ENCODE assay signal across 34 cellular contexts in genomic region chr13:100378533-100378932, GRCh38.
"Had no signal": no experiment of that assay in that cellular context is flagged by ENCODE, and none has a peak within 500 bp of the region (broad histone marks: within the 10 kb centered on the region; RNA-seq: fewer than 3 reads in every experiment).

No MANE protein-coding gene starts in this region.

- DNase-seq: activated effector memory CD4-positive, alpha-beta T cell treated with anti-CD3 and anti-CD28 coated beads, Interleukin-2, amount 50 U/mL, for 16 hours; activated effector memory CD4-positive, alpha-beta T cell treated with Interleukin-2 at 50 U/mL for 16 hours; activated gamma-delta T cell; activated gamma-delta T cell treated with Interleukin-2 at 50 U/mL for 16 hours; activated naive CD4-positive, alpha-beta T cell; activated naive CD4-positive, alpha-beta T cell treated with anti-CD3 and anti-CD28 coated beads for 36 hours; activated naive CD4-positive, alpha-beta T cell treated with anti-CD3 and anti-CD28 coated beads, Interleukin-2, amount 10 ng/mL, durations not matched to agents 7 days and 5 days; activated naive CD4-positive, alpha-beta T cell treated with anti-CD3 and anti-CD28 coated beads, Interleukin-2, amount 50 U/mL, for 16 hours; activated naive CD4-positive, alpha-beta T cell treated with Interleukin-2 at 50 U/mL for 16 hours; activated naive CD8-positive, alpha-beta T cell treated with anti-CD3 and anti-CD28 coated beads for 36 hours; activated naive CD8-positive, alpha-beta T cell treated with anti-CD3 and anti-CD28 coated beads, Interleukin-2, amount 10 ng/mL, durations not matched to agents 7 days and 5 days; activated naive CD8-positive, alpha-beta T cell treated with anti-CD3 and anti-CD28 coated beads, Interleukin-2, amount 50 U/mL, for 24 hours; activated T-cell treated with anti-CD3 and anti-CD28 coated beads, Interleukin-2, amount 50 U/mL, for 1 hour; activated T-cell treated with anti-CD3 and anti-CD28 coated beads, Interleukin-2, amount 50 U/mL, for 24 hours; activated T-cell treated with anti-CD3 and anti-CD28 coated beads, Interleukin-2, amount 50 U/mL, for 4 hours; activated T-cell treated with anti-CD3 and anti-CD28 coated beads, Interleukin-2, amount 50 U/mL, for 48 hours; activated T-cell treated with anti-CD3 and anti-CD28 coated beads, Interleukin-2, amount 50 U/mL, for 72 hours; adrenal gland; amniotic stem cell; amygdala; anterior cingulate cortex; aorta; body of pancreas; brain microvascular endothelial cell; caudate nucleus; central memory CD4-positive, alpha-beta T cell; cerebellar nuclear complex had no signal

- FAIRE-seq: astrocyte, bronchial epithelial cell had no signal

- H3K27ac ChIP-seq: adrenal gland, ascending aorta, body of pancreas, brain microvascular endothelial cell, breast epithelium, cardiac muscle cell had no signal

- H3K36me3 ChIP-seq: adrenal gland, brain microvascular endothelial cell, breast epithelium, cardiac muscle cell had no signal

- H3K4me1 ChIP-seq: adrenal gland, ascending aorta, body of pancreas, breast epithelium had no signal

- H3K27me3 ChIP-seq: adrenal gland, ascending aorta, body of pancreas, brain microvascular endothelial cell, breast epithelium, cardiac muscle cell had no signal

- ATAC-seq: activated naive CD4-positive, alpha-beta T cell treated with anti-CD3 and anti-CD28 coated beads, Interleukin-2, amount 50 U/mL, for 72 hours; activated naive CD8-positive, alpha-beta T cell treated with anti-CD3 and anti-CD28 coated beads, Interleukin-2, amount 50 U/mL, for 24 hours; activated T-cell treated with anti-CD3 and anti-CD28 coated beads, Interleukin-2, amount 50 U/mL, for 4 hours; activated T-cell treated with anti-CD3 and anti-CD28 coated beads, Interleukin-2, amount 50 U/mL, for 72 hours; activated T-helper 17 cell treated with anti-CD3 and anti-CD28 coated beads, Interleukin-2, amount 50 U/mL, for 72 hours; body of pancreas had no signal

- H3K4me3 ChIP-seq: adrenal gland, ascending aorta, body of pancreas, breast epithelium, cardiac muscle cell had no signal
